Comparison of ENCODE assay signal across 20 cellular contexts in the genomic region with DNA sequence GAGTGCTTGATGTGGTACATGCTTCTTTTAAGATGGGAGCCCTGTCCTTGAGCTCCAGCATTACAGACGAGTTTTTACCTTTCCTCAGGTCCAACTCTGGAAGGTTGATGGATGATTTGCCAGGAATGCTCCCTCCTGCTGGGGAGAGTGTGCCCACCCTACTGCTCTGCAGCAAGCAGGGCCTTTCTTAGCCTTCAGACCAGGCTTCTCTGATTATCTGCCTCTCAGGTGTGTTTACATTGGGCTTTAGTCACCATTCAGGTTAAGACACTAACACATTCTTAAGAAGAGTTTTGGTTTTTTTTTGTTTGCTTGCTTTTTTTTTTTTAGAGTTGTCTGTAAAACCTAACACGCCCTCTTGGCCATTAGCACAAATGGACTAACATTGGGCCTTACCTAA.
"Had no signal": no experiment of that assay in that cellular context is flagged by ENCODE, and none has a peak within 500 bp of the region (broad histone marks: within the 10 kb centered on the region; RNA-seq: fewer than 3 reads in every experiment).

No MANE protein-coding gene starts in this region.

- ATAC-seq: activated CD8-positive, alpha-beta T cell treated with anti-CD3 and anti-CD28 coated beads, Interleukin-2, amount 10 ng/mL, durations not matched to agents 7 days and 5 days; activated naive CD4-positive, alpha-beta T cell treated with anti-CD3 and anti-CD28 coated beads, Interleukin-2, amount 50 U/mL, for 72 hours; mucosa of descending colon; naive thymus-derived CD4-positive, alpha-beta T cell had no signal

- H3K27me3 Mint-ChIP-seq: activated B cell treated with CpG ODN at 0.5 μM for 24 hours; naive thymus-derived CD4-positive, alpha-beta T cell had no signal

- H3K4me1 Mint-ChIP-seq: activated B cell treated with CpG ODN at 0.5 μM for 24 hours; naive thymus-derived CD4-positive, alpha-beta T cell had no signal

- DNase-seq: activated B cell treated with CpG ODN at 0.5 μM for 24 hours; activated CD4-positive, alpha-beta T cell treated with anti-CD3 and anti-CD28 coated beads for 48 hours; activated CD8-positive, alpha-beta memory T cell treated with anti-CD3 and anti-CD28 coated beads, Interleukin-2, amount 50 U/mL, for 4 hours; activated CD8-positive, alpha-beta T cell treated with anti-CD3 and anti-CD28 coated beads, Interleukin-2, amount 10 ng/mL, durations not matched to agents 7 days and 5 days; activated effector memory CD4-positive, alpha-beta T cell treated with anti-CD3 and anti-CD28 coated beads, Interleukin-2, amount 50 U/mL, for 16 hours; activated T-cell treated with anti-CD3 and anti-CD28 coated beads, Interleukin-2, amount 50 U/mL, for 48 hours; caudate nucleus; esophagus squamous epithelium; kidney; left ventricle myocardium inferior; mucosa of descending colon; naive thymus-derived CD4-positive, alpha-beta T cell; stimulated activated CD4-positive, alpha-beta T cell treated with anti-CD3 and anti-CD28 coated beads, Interleukin-4, amount 100 ng/mL, for 1 hour; stimulated activated naive CD4-positive, alpha-beta T cell; T-helper 2 cell; tibial artery had no signal

- H3K4me3 ChIP-seq: esophagus squamous epithelium, left ventricle myocardium inferior, mucosa of descending colon, right atrium auricular region, tibial artery had no signal

- H3K36me3 ChIP-seq: esophagus squamous epithelium, left ventricle myocardium inferior, right atrium auricular region, tibial artery had no signal

- H3K27ac ChIP-seq: esophagus squamous epithelium, left ventricle myocardium inferior, right atrium auricular region, tibial artery had no signal

- H3K4me3 Mint-ChIP-seq: activated B cell treated with CpG ODN at 0.5 μM for 24 hours; activated CD8-positive, alpha-beta T cell treated with anti-CD3 and anti-CD28 coated beads, Interleukin-2, amount 10 ng/mL, durations not matched to agents 7 days and 5 days; naive thymus-derived CD4-positive, alpha-beta T cell had no signal

- FAIRE-seq: colon, kidney, urothelium cell line had no signal

- H3K9me3 Mint-ChIP-seq: activated B cell treated with CpG ODN at 0.5 μM for 24 hours; activated naive CD4-positive, alpha-beta T cell treated with anti-CD3 and anti-CD28 coated beads, Interleukin-2, amount 50 U/mL, for 72 hours; naive thymus-derived CD4-positive, alpha-beta T cell had no signal

- H3K36me3 Mint-ChIP-seq: activated naive CD4-positive, alpha-beta T cell treated with anti-CD3 and anti-CD28 coated beads, Interleukin-2, amount 50 U/mL, for 72 hours; naive thymus-derived CD4-positive, alpha-beta T cell had no signal

- H3K27me3 ChIP-seq: esophagus squamous epithelium, right atrium auricular region, tibial artery had no signal

- H3K4me1 ChIP-seq: esophagus squamous epithelium, left ventricle myocardium inferior, right atrium auricular region, tibial artery had no signal

- H3K27ac Mint-ChIP-seq: activated B cell treated with CpG ODN at 0.5 μM for 24 hours; activated CD8-positive, alpha-beta T cell treated with anti-CD3 and anti-CD28 coated beads, Interleukin-2, amount 10 ng/mL, durations not matched to agents 7 days and 5 days; activated naive CD4-positive, alpha-beta T cell treated with anti-CD3 and anti-CD28 coated beads, Interleukin-2, amount 50 U/mL, for 72 hours; naive thymus-derived CD4-positive, alpha-beta T cell had no signal

- H3K9me3 ChIP-seq: esophagus squamous epithelium, left ventricle myocardium inferior, mucosa of descending colon, right atrium auricular region, tibial artery had no signal
